22 cellular contexts compared by ENCODE assay signal in the genomic region with DNA sequence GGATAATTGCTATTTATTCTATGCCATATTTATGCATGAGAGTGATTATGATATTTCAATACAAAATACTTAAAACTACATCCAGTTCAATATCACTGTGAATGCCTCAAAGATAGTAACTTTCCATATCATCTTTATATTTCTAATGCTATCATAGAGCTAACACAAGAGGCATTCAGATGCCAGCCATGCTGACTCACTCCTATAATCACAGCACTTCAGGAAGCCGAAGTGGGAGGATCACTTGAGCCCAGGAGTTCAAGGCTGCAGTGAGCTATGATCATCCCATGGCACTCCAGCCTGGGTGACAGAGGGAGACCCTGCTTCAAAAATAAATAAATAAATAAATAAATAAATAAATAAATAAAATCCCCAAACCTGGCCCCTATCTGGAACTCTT.
DNase-seq lines count a peak whose midpoint lies in the region; ATAC-seq, FAIRE-seq and TF ChIP-seq lines count a peak whose summit lies in the region.
"Had no signal": no experiment of that assay in that cellular context is flagged by ENCODE, and none has a peak within 500 bp of the region (broad histone marks: within the 10 kb centered on the region; RNA-seq: fewer than 3 reads in every experiment).

No MANE protein-coding gene starts in this region.

- TF ChIP-seq EP300 in HepG2 (IDR thresholded peaks at IDR 0.05; ENCODE audit: low read depth in 2 of 2, low read length in 2 of 2), result no peak
- TF ChIP-seq EP300 in HepG2 (CRISPR knock-in tag; IDR thresholded peaks at IDR 0.05; ENCODE audit: borderline replicate concordance), result no peak

- no peak overlapping the region for H2AFZ ChIP-seq in HepG2 (ENCODE audit: low read length)

- H3K9me3 ChIP-seq in HepG2 (ENCODE audit: low read length) (no peaks in the 10 kb centered on the region), right lobe of liver (no peaks in the 10 kb centered on the region), prostate gland (no peaks in the 10 kb centered on the region)
- H3K9me3 ChIP-seq: BLaER1 had no signal

- TF ChIP-seq CTCF in HepG2 (CRISPR knock-in tag; IDR thresholded peaks at IDR 0.05), result no peak
- no peak for TF ChIP-seq CTCF in right lobe of liver (IDR thresholded peaks at IDR 0.05)
- TF ChIP-seq CTCF in brain microvascular endothelial cell (IDR thresholded peaks at IDR 0.05; ENCODE audit: low read depth, low read length, missing control alignments), result no peak
- TF ChIP-seq CTCF in prostate gland (IDR thresholded peaks at IDR 0.05), result no peak

- H3K79me2 ChIP-seq in HepG2 (ENCODE audit: insufficient read depth, low read length), result no peaks in the 10 kb centered on the region

- no peak for TF ChIP-seq POLR2A in HepG2 (IDR thresholded peaks at IDR 0.05; ENCODE audit: insufficient read depth in 1 of 2, low read depth in 2 of 2, low read length in 2 of 2)
- no peak for TF ChIP-seq POLR2A in right lobe of liver (IDR thresholded peaks at IDR 0.05)
- TF ChIP-seq POLR2A in prostate gland (IDR thresholded peaks at IDR 0.05), result no peak

- H4K20me1 ChIP-seq in HepG2 (ENCODE audit: insufficient read depth, low read length), result no peaks in the 10 kb centered on the region
- H4K20me1 ChIP-seq: BLaER1 had no signal

- BruUV-seq in HepG2 (replicated peaks; lab: Mats Ljungman, UMichigan), result no TSS peak

- H3K4me1 ChIP-seq in HepG2 (ENCODE audit: insufficient read depth, low read length), result no peaks in the 10 kb centered on the region
- no peaks in the 10 kb centered on the region for H3K4me1 ChIP-seq in right lobe of liver
- H3K4me1 ChIP-seq in prostate gland (replicated peaks), result no peaks in the 10 kb centered on the region
- H3K4me1 ChIP-seq: BLaER1 had no signal

- H3K27me3 ChIP-seq in HepG2 (ENCODE audit: control insufficient read depth in 1 of 2, insufficient read depth in 2 of 2, low read length in 2 of 2) (no peaks in the 10 kb centered on the region), right lobe of liver (no peaks in the 10 kb centered on the region), brain microvascular endothelial cell (replicated peaks) (no peaks in the 10 kb centered on the region), prostate gland (replicated peaks; ENCODE audit: insufficient read depth) (no peaks in the 10 kb centered on the region)
- H3K27me3 ChIP-seq: BLaER1 had no signal

- ATAC-seq in HepG2, result no peak
- no peak for ATAC-seq in right lobe of liver
- no peak for ATAC-seq in HG02678 (IDR thresholded peaks at IDR 0.05; ENCODE audit: unreplicated experiment)

- 0% methylated on average over 1 of the region's 1 CpG for WGBS in HepG2 (ENCODE audit: low lambda C conversion rate)
- WGBS in right lobe of liver (ENCODE audit: insufficient coverage, low coverage, low lambda C conversion rate, missing lambda C conversion rate), result 33% methylated on average over 1 of the region's 1 CpG
- WGBS in prostate gland, result 82% methylated on average over 1 of the region's 1 CpG

- CTCF ChIA-PET in HepG2 (lab: Yijun Ruan, JAX; ENCODE audit: low intra/inter-chr PET ratio, low total read pairs), result no interaction called here

- in situ Hi-C loops in HepG2 (cut with HindIII; ENCODE audit: extremely low pct_ligation_motif_present, low pct_unique_long_range_greater_than_20kb), result no loop called here
- in situ Hi-C loops in brain microvascular endothelial cell (cut with HindIII; ENCODE audit: low pct_ligation_motif_present, low sequenced_read_pairs), result no loop called here

- H3K27ac ChIP-seq in HepG2 (ENCODE audit: extremely low read length, insufficient read depth, low read length) (no peak overlapping the region), right lobe of liver (no peak overlapping the region), brain microvascular endothelial cell (no peak overlapping the region), prostate gland (no peak overlapping the region)
- H3K27ac ChIP-seq: BLaER1, PC-9 had no signal

- no peak overlapping the region for H3K4me3 ChIP-seq in HepG2 (replicated peaks in 1 of 3; ENCODE audit: insufficient read depth in 1 of 3, low read depth in 2 of 3, low read length in 3 of 3)
- H3K4me3 ChIP-seq in right lobe of liver, result no peak overlapping the region
- H3K4me3 ChIP-seq in brain microvascular endothelial cell (ENCODE audit: low read depth, low read length), result no peak overlapping the region
- no peak overlapping the region for H3K4me3 ChIP-seq in prostate gland
- H3K4me3 ChIP-seq: BLaER1, PC-9 had no signal

- no peak for TF ChIP-seq RAD21 in HepG2 (CRISPR knock-in tag; IDR thresholded peaks at IDR 0.05)

- POLR2A ChIA-PET in HepG2 (lab: Yijun Ruan, JAX), result no interaction called here

- H3K4me2 ChIP-seq in HepG2 (ENCODE audit: low read depth, low read length), result no peak overlapping the region
- H3K4me2 ChIP-seq: BLaER1, PC-9 had no signal

- intact Hi-C loops in HepG2 (cut with micrococcal nuclease; ENCODE audit: unreplicated experiment), result no loop called here
- intact Hi-C loops in right lobe of liver (cut with DNase I), result no loop called here
- intact Hi-C loops in prostate gland (cut with DNase I), result no loop called here

- no peak for FAIRE-seq in HepG2 (lab: Jason Lieb, UNC)
- FAIRE-seq: A204.1, GM12892, H54 had no signal

- H3K36me3 ChIP-seq in HepG2 (replicated peaks in 1 of 2; ENCODE audit: control insufficient read depth in 1 of 2, insufficient read depth in 2 of 2, low read length in 2 of 2) (no peaks in the 10 kb centered on the region), right lobe of liver (no peaks in the 10 kb centered on the region), brain microvascular endothelial cell (replicated peaks) (no peaks in the 10 kb centered on the region), prostate gland (no peaks in the 10 kb centered on the region)
- H3K36me3 ChIP-seq: BLaER1 had no signal

- DNase-seq in HepG2 (ENCODE audit: low spot score), result peak; percentile 17
- DNase-seq in right lobe of liver, result no peak
- peak; percentile 20 for DNase-seq in LHCN-M2 (ENCODE audit: low read depth)
- peak; percentile 50 for DNase-seq in brain microvascular endothelial cell
- no peak for DNase-seq in NCI-H128 (lab: John Stamatoyannopoulos, UW; ENCODE audit: unreplicated experiment)
- DNase-seq in prostate gland (ENCODE audit: low spot score), result no peak
- no peak for DNase-seq in anterior cingulate cortex (lab: John Stamatoyannopoulos, UW)
- DNase-seq: Calu3; CD4-positive, alpha-beta memory T cell; DMS79; KBM-7; NCI-H1048; NCI-H1436 treated with DMSO at 0.1 percent for 48 hours; NCI-H2029 treated with DMSO at 0.1 percent for 48 hours; NCI-H510A; NCI-H82; PC-9 had no signal

- H3K9ac ChIP-seq in HepG2 (ENCODE audit: insufficient read depth, low read depth, low read length), result no peak overlapping the region
- H3K9ac ChIP-seq: BLaER1 had no signal

TF ChIP-seq in HepG2, 621 proteins besides CTCF, POLR2A, EP300 and RAD21:
- TF ChIP-seq ZNF841 (CRISPR knock-in tag; IDR thresholded peaks at IDR 0.05; ENCODE audit: borderline replicate concordance) (no peak), MEIS2 (CRISPR knock-in tag; IDR thresholded peaks at IDR 0.05) (no peak), FOSL2 (CRISPR knock-in tag; IDR thresholded peaks at IDR 0.05) (peak; percentile 44), BCL3 (CRISPR knock-in tag; IDR thresholded peaks at IDR 0.05) (no peak)
- TF ChIP-seq, protein P1, sequence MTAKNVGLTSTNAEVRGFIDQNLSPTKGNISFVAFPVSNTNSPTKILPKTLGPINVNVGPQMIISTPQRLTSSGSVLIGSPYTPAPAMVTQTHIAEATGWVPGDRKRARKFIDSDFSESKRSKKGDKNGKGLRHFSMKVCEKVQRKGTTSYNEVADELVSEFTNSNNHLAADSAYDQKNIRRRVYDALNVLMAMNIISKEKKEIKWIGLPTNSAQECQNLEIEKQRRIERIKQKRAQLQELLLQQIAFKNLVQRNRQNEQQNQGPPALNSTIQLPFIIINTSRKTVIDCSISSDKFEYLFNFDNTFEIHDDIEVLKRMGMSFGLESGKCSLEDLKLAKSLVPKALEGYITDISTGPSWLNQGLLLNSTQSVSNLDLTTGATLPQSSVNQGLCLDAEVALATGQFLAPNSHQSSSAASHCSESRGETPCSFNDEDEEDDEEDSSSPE (CRISPR knock-in tag; IDR thresholded peaks at IDR 0.05), result no peak
TF ChIP-seq in HepG2: peak in this region for 1.

Comparison
In these comparisons a context has a peak if more than half of its experiments do, and no peak if none do; other contexts are left out.
1. DNase-seq: peak in HepG2 (single experiment), LHCN-M2 (single experiment) and brain microvascular endothelial cell (single experiment); none in right lobe of liver (0 of 3), NCI-H128 (single experiment), prostate gland (single experiment) and anterior cingulate cortex (0 of 58).